Comparison of ENCODE assay signal across 19 cellular contexts in genomic region chr18:70019136-70019535, GRCh38.
A peak's percentile ranks its signal among the peaks of the same experiment; 100 is the strongest.
DNase-seq lines count a peak whose midpoint lies in the region; FAIRE-seq and TF ChIP-seq lines count a peak whose summit lies in the region.
"Had no signal": no experiment of that assay in that cellular context is flagged by ENCODE, and none has a peak within 500 bp of the region (broad histone marks: within the 10 kb centered on the region; RNA-seq: fewer than 3 reads in every experiment).

No MANE protein-coding gene starts in this region.

- no peak for DNase-seq in GM18507 (ENCODE audit: extremely low spot score, insufficient read length, low read depth)
- DNase-seq in putamen (ENCODE audit: low spot score), result peak; percentile 61
- DNase-seq in OCI-M1 (lab: John Stamatoyannopoulos, UW), result no peak
- no peak for DNase-seq in UCSD-AML1 (lab: John Stamatoyannopoulos, UW; ENCODE audit: unreplicated experiment)
- no peak for DNase-seq in H54 (ENCODE audit: insufficient read length, low spot score)
- DNase-seq: 8988T; ACHN; BE2C; C1 segment of cervical spinal cord; Caco-2; Calu3; CD4-positive, alpha-beta T cell; CD8-positive, alpha-beta T cell; DMS79 treated with DMSO at 0.1 percent for 48 hours; GF-D8 had no signal

- peak; percentile 9 for FAIRE-seq in GM18507 (lab: Jason Lieb, UNC)
- FAIRE-seq in H54 (lab: Jason Lieb, UNC), result no peak
- FAIRE-seq: A204.1, G401.6, GM12891, GM19239 had no signal

- TF ChIP-seq POLR2A in H54 (IDR thresholded peaks at IDR 0.05; ENCODE audit: low read depth, low read length), result no peak
